Comparison of ENCODE assay signal across 1 cellular context in genomic region chr20:17796096-17796563, GRCh38.
TF ChIP-seq lines count a peak whose summit lies in the region.

No MANE protein-coding gene starts in this region.

TF ChIP-seq in HepG2, 621 proteins besides CTCF, POLR2A, EP300 and RAD21 (continued from another document and continues in another):
- TF ChIP-seq ZHX2 (IDR thresholded peaks at IDR 0.05; ENCODE audit: low read depth) (no peak), ZHX2 (CRISPR knock-in tag; IDR thresholded peaks at IDR 0.05; ENCODE audit: borderline replicate concordance) (no peak), ZFP36 (IDR thresholded peaks at IDR 0.05; ENCODE audit: borderline replicate concordance, low read depth, low read length, partially characterized antibody) (no peak), ZNF619 (CRISPR knock-in tag; IDR thresholded peaks at IDR 0.05) (no peak), GATAD1 (CRISPR knock-in tag; IDR thresholded peaks at IDR 0.05) (no peak), HNF1A (IDR thresholded peaks at IDR 0.05; ENCODE audit: low read depth) (no peak), HNF1A (CRISPR knock-in tag; IDR thresholded peaks at IDR 0.05; ENCODE audit: borderline replicate concordance) (no peak), ZNF460 (CRISPR knock-in tag; IDR thresholded peaks at IDR 0.05; ENCODE audit: borderline replicate concordance) (no peak), PREB (CRISPR knock-in tag; IDR thresholded peaks at IDR 0.05) (no peak), PHF5A (CRISPR knock-in tag; IDR thresholded peaks at IDR 0.05; ENCODE audit: low read depth, unreplicated experiment) (no peak), MXD3 (CRISPR knock-in tag; IDR thresholded peaks at IDR 0.05) (no peak), ZNF639 (CRISPR knock-in tag; conservative IDR thresholded peaks at IDR 0.05) (no peak), ZNF878 (CRISPR knock-in tag; IDR thresholded peaks at IDR 0.05) (no peak), PAX8 (CRISPR knock-in tag; IDR thresholded peaks at IDR 0.05; ENCODE audit: borderline replicate concordance) (no peak), RELA (CRISPR knock-in tag; IDR thresholded peaks at IDR 0.05) (no peak), ZNF557 (CRISPR knock-in tag; IDR thresholded peaks at IDR 0.05) (no peak), MYNN (CRISPR knock-in tag; IDR thresholded peaks at IDR 0.05; ENCODE audit: low read depth) (no peak), HMG20A (CRISPR knock-in tag; IDR thresholded peaks at IDR 0.05; ENCODE audit: borderline replicate concordance) (peak; percentile 62; the same call in 1 of the 2 replicates), FOXJ3 (CRISPR knock-in tag; IDR thresholded peaks at IDR 0.05; ENCODE audit: borderline replicate concordance) (peak; percentile 67; the same call in 1 of the 2 replicates), SMAD1 (CRISPR knock-in tag; IDR thresholded peaks at IDR 0.05; ENCODE audit: borderline replicate concordance, low read depth) (0 out of 2 replicates have a peak, but pooled peaks have one; percentile 30), ZNF562 (CRISPR knock-in tag; IDR thresholded peaks at IDR 0.05; ENCODE audit: borderline replicate concordance) (no peak), MTERF4 (CRISPR knock-in tag; IDR thresholded peaks at IDR 0.05) (no peak), SAP130 (CRISPR knock-in tag; IDR thresholded peaks at IDR 0.05; ENCODE audit: low read depth) (peak; percentile 80), GLI4 (CRISPR knock-in tag; IDR thresholded peaks at IDR 0.05; ENCODE audit: borderline replicate concordance) (no peak), ZNF10 (CRISPR knock-in tag; IDR thresholded peaks at IDR 0.05; ENCODE audit: borderline replicate concordance, low read depth) (no peak), ZFP82 (CRISPR knock-in tag; IDR thresholded peaks at IDR 0.05; ENCODE audit: borderline replicate concordance) (no peak), KDM4B (CRISPR knock-in tag; IDR thresholded peaks at IDR 0.05) (no peak), ZNF7 (CRISPR knock-in tag; IDR thresholded peaks at IDR 0.05) (peak; percentile 90), SIX1 (CRISPR knock-in tag; IDR thresholded peaks at IDR 0.05; ENCODE audit: borderline replicate concordance) (no peak), CHCHD3 (CRISPR knock-in tag; IDR thresholded peaks at IDR 0.05) (no peak), CREBL2 (CRISPR knock-in tag; IDR thresholded peaks at IDR 0.05; ENCODE audit: borderline replicate concordance) (no peak), ZFYVE20 (CRISPR knock-in tag; IDR thresholded peaks at IDR 0.05; ENCODE audit: borderline replicate concordance, low read depth) (no peak), JDP2 (CRISPR knock-in tag; IDR thresholded peaks at IDR 0.05; ENCODE audit: borderline replicate concordance) (no peak), HBP1 (CRISPR knock-in tag; IDR thresholded peaks at IDR 0.05; ENCODE audit: low read depth) (no peak), DRAP1 (CRISPR knock-in tag; IDR thresholded peaks at IDR 0.05) (no peak; the same call in 1 of the 2 replicates), TEAD3 (CRISPR knock-in tag; optimal IDR thresholded peaks at IDR 0.05; ENCODE audit: borderline replicate concordance) (peak; percentile 53), SIN3B (IDR thresholded peaks at IDR 0.05; ENCODE audit: low read length) (no peak), CREB3 (CRISPR knock-in tag; IDR thresholded peaks at IDR 0.05) (no peak), ZNF160 (CRISPR knock-in tag; IDR thresholded peaks at IDR 0.05) (no peak), ZXDC (CRISPR knock-in tag; IDR thresholded peaks at IDR 0.05) (no peak), SRY (CRISPR knock-in tag; IDR thresholded peaks at IDR 0.05) (no peak), ASH2L (IDR thresholded peaks at IDR 0.05; ENCODE audit: insufficient read length, low read depth, low read length) (no peak), KLF12 (CRISPR knock-in tag; IDR thresholded peaks at IDR 0.05; ENCODE audit: borderline replicate concordance) (no peak), HMGA1 (CRISPR knock-in tag; conservative IDR thresholded peaks at IDR 0.05) (no peak), DNMT3B (CRISPR knock-in tag; conservative IDR thresholded peaks at IDR 0.05) (0 out of 2 replicates have a peak, but pooled peaks have one; percentile 37)
